8 cellular contexts compared by ENCODE assay signal in the genomic region with DNA sequence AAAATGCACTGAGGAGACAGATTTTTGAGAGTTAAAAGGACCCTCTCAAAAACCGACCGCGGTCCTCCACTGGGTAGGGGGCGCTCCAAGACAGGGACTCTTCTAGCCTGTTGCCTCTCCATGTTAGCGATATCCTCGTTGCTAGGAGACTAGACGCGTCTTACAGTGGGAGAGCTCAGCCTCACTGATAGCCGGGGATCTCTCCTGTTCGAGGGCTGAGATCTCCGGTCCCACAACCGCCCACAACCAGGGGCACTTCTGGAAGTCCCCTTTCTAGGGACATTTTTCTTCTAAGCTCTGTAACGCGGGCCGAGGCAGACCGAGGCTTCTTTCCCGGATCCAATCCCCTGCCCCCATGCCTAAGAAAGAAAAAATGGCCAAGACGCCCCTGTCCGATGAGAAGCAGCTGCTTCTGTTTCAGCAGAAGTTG. TPM values are rescaled to one million over a fixed set of nuclear protein-coding genes. Genes with fewer than 3 reads are reported as not detected.
DNase-seq lines count a peak whose midpoint lies in the region; ATAC-seq, FAIRE-seq and TF ChIP-seq lines count a peak whose summit lies in the region.

No MANE protein-coding gene starts in this region.

- peak overlapping the region; percentile 66 for H3K4me2 ChIP-seq in Karpas-422 (ENCODE audit: low read depth, low read length, poor library complexity, severe bottlenecking)

- H2AFZ ChIP-seq in Karpas-422 (ENCODE audit: low read length), result 0 out of 2 replicates have a peak overlapping the region, but pooled peaks have one; percentile 21

- peaks cover 6% of the 10 kb centered on the region for H3K4me1 Mint-ChIP-seq in activated naive CD4-positive, alpha-beta T cell treated with anti-CD3 and anti-CD28 coated beads for 36 hours (ENCODE audit: low read depth)

- no peak overlapping the region for H3K27ac ChIP-seq in Karpas-422 (ENCODE audit: low read length)
- H3K27ac ChIP-seq in SJCRH30, result no peak overlapping the region
- H3K27ac ChIP-seq in pancreas, result peak overlapping the region in 3 of 4 donors; percentile 28 to 58 (median 40)
- H3K27ac ChIP-seq in thoracic aorta, result no peak overlapping the region

- 1% methylated on average over 19 of the region's 19 CpGs for WGBS in pancreas, 2 donors

- ATAC-seq in GM19455 (IDR thresholded peaks at IDR 0.05; ENCODE audit: unreplicated experiment) (peak; percentile 83), pancreas (peak; percentile 90 to 96 (median 94)), thoracic aorta (ENCODE audit: insufficient number of reproducible peaks, low FRiP score, low read depth) (peak; percentile 50)

- CTCF ChIA-PET in activated naive CD4-positive, alpha-beta T cell treated with anti-CD3 and anti-CD28 coated beads for 36 hours (lab: Charles Lee), result interaction anchor here (0.5 to 5.3 kb wide), 20 partner anchors 9 to 1004 kb away, joined by 3 to 48 read pairs (median 6); a partner anchor contains a TSS

- H3K36me3 ChIP-seq in Karpas-422 (ENCODE audit: insufficient read depth, low read length) (no peaks in the 10 kb centered on the region), SJCRH30 (no peaks in the 10 kb centered on the region), pancreas (no peaks in the 10 kb centered on the region), thoracic aorta (no peaks in the 10 kb centered on the region)

- H4K20me1 ChIP-seq in Karpas-422 (ENCODE audit: insufficient read depth, low read depth, low read length), result no peaks in the 10 kb centered on the region

- no peaks in the 10 kb centered on the region for H3K9me3 Mint-ChIP-seq in activated naive CD4-positive, alpha-beta T cell treated with anti-CD3 and anti-CD28 coated beads for 36 hours

- FAIRE-seq in pancreas (lab: Jason Lieb, UNC), result no peak

- H3K79me2 ChIP-seq in Karpas-422 (ENCODE audit: low read length), result no peaks in the 10 kb centered on the region

- H3K9ac ChIP-seq in Karpas-422 (ENCODE audit: low read length), result peak overlapping the region; percentile 30; the same call in 1 of the 2 replicates

- intact Hi-C loops in activated naive CD4-positive, alpha-beta T cell treated with anti-CD3 and anti-CD28 coated beads for 36 hours (cut with micrococcal nuclease), result loop anchor here (1.0 to 2.0 kb wide), 3 partner anchors 32 to 91 kb away; a partner anchor contains a TSS
- intact Hi-C loops in pancreas (cut with DNase I), result no loop called here

- DNase-seq in Ammon's horn (ENCODE audit: low spot score), result peak; percentile 86
- DNase-seq in Karpas-422, result peak; percentile 87
- DNase-seq in SJCRH30, result peak; percentile 93
- peak; percentile 92 for DNase-seq in activated naive CD4-positive, alpha-beta T cell treated with anti-CD3 and anti-CD28 coated beads for 36 hours
- peak; percentile 74 for DNase-seq in glomerular visceral epithelial cell (ENCODE audit: extremely low spot score)
- DNase-seq in pancreas, result peak; percentile 83 to 89 (median 84)
- no peak for DNase-seq in thoracic aorta (ENCODE audit: low spot score)

- TF ChIP-seq CTCF in pancreas (IDR thresholded peaks at IDR 0.05) (peak; percentile 30 to 62 (median 52)), thoracic aorta (IDR thresholded peaks at IDR 0.05) (peak; percentile 30)

- H3K4me3 ChIP-seq in Karpas-422 (ENCODE audit: low read length) (peak overlapping the region; percentile 45; the same call in 1 of the 2 replicates), SJCRH30 (peak overlapping the region; percentile 50), pancreas (peak overlapping the region; percentile 13 to 52 (median 34)), thoracic aorta (peak overlapping the region; percentile 78)

- H3K4me3 Mint-ChIP-seq in activated naive CD4-positive, alpha-beta T cell treated with anti-CD3 and anti-CD28 coated beads for 36 hours, result peak overlapping the region; percentile 67

- no peaks in the 10 kb centered on the region for H3K27me3 ChIP-seq in Karpas-422 (ENCODE audit: low read length)
- peaks cover 5% of the 10 kb centered on the region for H3K27me3 ChIP-seq in SJCRH30
- H3K27me3 ChIP-seq in pancreas, result no peaks in the 10 kb centered on the region
- H3K27me3 ChIP-seq in thoracic aorta (replicated peaks; ENCODE audit: insufficient read depth), result no peaks in the 10 kb centered on the region

- no peaks in the 10 kb centered on the region; the same call in 1 of the 2 replicates for H3K4me1 ChIP-seq in Karpas-422 (ENCODE audit: low read length)
- peaks cover 5% of the 10 kb centered on the region; the same call in 1 of the 2 replicates for H3K4me1 ChIP-seq in SJCRH30
- H3K4me1 ChIP-seq in pancreas, result peaks cover 3 to 23% (median 7%) of the 10 kb centered on the region in 3 donors
- peaks cover 2 to 5% of the 10 kb centered on the region in 2 donors for H3K4me1 ChIP-seq in thoracic aorta (ENCODE audit: control insufficient read depth in 1 of 2, low read depth in 2 of 2)

- no peaks in the 10 kb centered on the region for H3K9me2 ChIP-seq in Karpas-422 (replicated peaks; ENCODE audit: insufficient read depth, low read length)

- no peak overlapping the region for H3K27ac Mint-ChIP-seq in activated naive CD4-positive, alpha-beta T cell treated with anti-CD3 and anti-CD28 coated beads for 36 hours

- H3K27me3 Mint-ChIP-seq in activated naive CD4-positive, alpha-beta T cell treated with anti-CD3 and anti-CD28 coated beads for 36 hours (ENCODE audit: low read depth), result no peaks in the 10 kb centered on the region

- no peaks in the 10 kb centered on the region for H3K36me3 Mint-ChIP-seq in activated naive CD4-positive, alpha-beta T cell treated with anti-CD3 and anti-CD28 coated beads for 36 hours (ENCODE audit: low read depth)

- H3K9me3 ChIP-seq in Karpas-422 (ENCODE audit: low read length) (no peaks in the 10 kb centered on the region), SJCRH30 (replicated peaks) (no peaks in the 10 kb centered on the region), pancreas (no peaks in the 10 kb centered on the region), thoracic aorta (no peaks in the 10 kb centered on the region)

RNA-seq across cellular contexts. Expression of a gene that starts 21.3 kb away (rescaled TPM):
- 22.0 and 29.8 TPM in 2 replicates for total RNA-seq in Karpas-422 (2014; rRNA removed; shearing (Covaris generic); ENCODE audit: low replicate concordance)
- total RNA-seq in SJCRH30 (2014; rRNA removed; shearing (Covaris generic)), result 6.5 and 8.6 TPM in 2 replicates
- total RNA-seq in activated naive CD4-positive, alpha-beta T cell treated with anti-CD3 and anti-CD28 coated beads for 36 hours, result 10 to 100 TPM; 49.6 to 59.8 TPM
- total RNA-seq in pancreas, result 100 to 1,000 TPM in 4 of 6 donors, 10 to 100 TPM in 2; 70.9 to 144 (median 127) TPM
- polyA plus RNA-seq in pancreas, result 100 to 1,000 TPM in 1 of 2 donors, 10 to 100 TPM in 1; 97.3 to 155 TPM
- 10 to 100 TPM; 19.0 to 22.2 TPM for total RNA-seq in thoracic aorta

RNA-seq across cellular contexts. Expression of a gene that starts 38.3 kb away (rescaled TPM):
- total RNA-seq in Karpas-422 (2014; rRNA removed; shearing (Covaris generic); ENCODE audit: low replicate concordance), result 0.60 and 1.4 TPM in 2 replicates
- 0.10 and 0.43 TPM in 2 replicates for total RNA-seq in SJCRH30 (2014; rRNA removed; shearing (Covaris generic))
- 1 to 10 TPM; 6.8 to 7.4 TPM for total RNA-seq in activated naive CD4-positive, alpha-beta T cell treated with anti-CD3 and anti-CD28 coated beads for 36 hours
- total RNA-seq in pancreas (1 to 10 TPM in 4 of 6 donors, under 1 TPM in 2; 0.74 to 6.3 (median 1.3) TPM), thoracic aorta (1 to 10 TPM; 1.8 to 2.6 TPM)
- polyA plus RNA-seq in pancreas, result 1 to 10 TPM; 2.7 to 4.2 TPM

RNA-seq across cellular contexts. Expression of a gene that starts 52.0 kb away (rescaled TPM):
- 37.0 and 68.0 TPM in 2 replicates for total RNA-seq in Karpas-422 (2014; rRNA removed; shearing (Covaris generic); ENCODE audit: low replicate concordance)
- 153 and 167 TPM in 2 replicates for total RNA-seq in SJCRH30 (2014; rRNA removed; shearing (Covaris generic))
- total RNA-seq in activated naive CD4-positive, alpha-beta T cell treated with anti-CD3 and anti-CD28 coated beads for 36 hours, result 100 to 1,000 TPM; 115 to 125 TPM
- total RNA-seq in pancreas (10 to 100 TPM; 25.9 to 49.3 (median 32.1) TPM), thoracic aorta (10 to 100 TPM; 53.7 to 92.6 TPM)
- polyA plus RNA-seq in pancreas, result 10 to 100 TPM; 32.4 to 55.6 TPM

RNA-seq across cellular contexts. Expression of a gene that starts 53.3 kb away (rescaled TPM):
- 51.7 and 57.5 TPM in 2 replicates for total RNA-seq in Karpas-422 (2014; rRNA removed; shearing (Covaris generic); ENCODE audit: low replicate concordance)
- 80.9 and 82.1 TPM in 2 replicates for total RNA-seq in SJCRH30 (2014; rRNA removed; shearing (Covaris generic))
- 10 to 100 TPM; 84.4 to 87.3 TPM for total RNA-seq in activated naive CD4-positive, alpha-beta T cell treated with anti-CD3 and anti-CD28 coated beads for 36 hours
- total RNA-seq in pancreas, result 10 to 100 TPM; 45.1 to 96.0 (median 61.7) TPM
- polyA plus RNA-seq in pancreas, result 10 to 100 TPM; 29.5 to 42.1 TPM
- 10 to 100 TPM; 63.4 to 65.8 TPM for total RNA-seq in thoracic aorta

Comparison
In these comparisons a context has a peak if more than half of its experiments do, and no peak if none do; other contexts are left out.
1. H3K27ac ChIP-seq: peak in pancreas (3 of 4); none in Karpas-422 (single experiment), SJCRH30 (single experiment) and thoracic aorta (0 of 2).
2. Peak in every context shown above with its lines, with median percentiles within 50 percentile points of each other: ATAC-seq and H3K4me3 ChIP-seq.